1 cellular context compared by ENCODE assay signal in the genomic region with DNA sequence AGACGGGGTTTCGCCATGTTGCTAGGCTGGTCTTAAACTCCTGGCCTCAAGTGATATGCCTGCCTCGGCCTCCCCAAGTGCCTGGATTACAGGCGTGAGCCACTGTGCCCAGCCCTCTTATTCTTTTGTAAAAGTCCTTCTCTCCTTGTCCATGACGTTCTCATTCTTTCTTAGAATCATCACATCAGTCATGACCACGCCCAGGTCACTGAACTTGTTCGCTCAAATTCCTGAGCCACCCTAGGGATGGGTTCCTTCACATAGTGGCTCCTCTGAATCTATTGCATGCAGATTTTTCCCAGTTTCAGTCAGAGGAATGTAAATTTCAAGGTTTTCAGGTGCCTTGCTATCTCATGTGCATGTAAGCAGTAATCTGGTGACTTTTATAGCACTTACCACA.
TF ChIP-seq lines count a peak whose summit lies in the region.

No MANE protein-coding gene starts in this region.

TF ChIP-seq in IMR-90, 13 proteins besides CTCF, POLR2A, EP300 and RAD21 (continued from another document):
- TF ChIP-seq, protein P1, sequence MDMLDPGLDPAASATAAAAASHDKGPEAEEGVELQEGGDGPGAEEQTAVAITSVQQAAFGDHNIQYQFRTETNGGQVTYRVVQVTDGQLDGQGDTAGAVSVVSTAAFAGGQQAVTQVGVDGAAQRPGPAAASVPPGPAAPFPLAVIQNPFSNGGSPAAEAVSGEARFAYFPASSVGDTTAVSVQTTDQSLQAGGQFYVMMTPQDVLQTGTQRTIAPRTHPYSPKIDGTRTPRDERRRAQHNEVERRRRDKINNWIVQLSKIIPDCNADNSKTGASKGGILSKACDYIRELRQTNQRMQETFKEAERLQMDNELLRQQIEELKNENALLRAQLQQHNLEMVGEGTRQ (IDR thresholded peaks at IDR 0.05; ENCODE audit: low read depth, low read length), result no peak
